11 cellular contexts compared by ENCODE assay signal in the genomic region with DNA sequence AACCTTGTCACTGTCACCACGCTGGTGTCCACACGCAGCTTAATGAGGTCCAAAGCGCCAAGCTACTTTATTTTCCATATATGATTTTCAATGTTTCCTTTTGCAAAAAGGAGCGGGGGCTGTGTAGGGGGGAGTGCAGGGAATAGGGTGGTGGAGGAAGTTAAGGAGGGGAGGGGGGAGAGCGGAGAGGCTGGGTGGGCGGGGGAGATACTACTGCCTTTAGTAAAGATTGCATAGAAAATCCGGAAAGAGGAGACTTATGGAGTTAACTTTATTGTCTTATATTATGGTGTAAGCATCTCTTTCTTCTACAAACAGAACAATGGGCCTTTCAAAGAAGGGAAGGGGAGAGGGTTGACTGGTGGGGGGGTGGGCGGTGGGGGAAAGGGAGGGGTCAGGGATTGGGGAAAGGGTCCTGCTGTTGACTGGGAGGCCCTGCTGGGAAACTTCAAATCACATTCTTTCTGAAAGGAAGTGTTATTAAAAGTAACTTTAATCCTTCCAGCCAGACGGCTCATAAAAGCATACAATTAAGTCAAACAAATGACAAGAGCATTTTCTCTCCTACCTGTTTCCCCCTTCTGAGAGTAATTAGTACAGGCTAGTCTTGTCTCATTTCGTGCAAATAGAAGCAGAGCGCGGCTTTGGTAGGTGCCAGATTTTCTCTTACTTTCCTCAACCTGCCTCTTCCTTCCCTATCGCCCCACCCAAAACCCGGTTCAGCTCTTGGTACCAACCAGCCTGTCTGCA.
DNase-seq lines count a peak whose midpoint lies in the region; ATAC-seq and TF ChIP-seq lines count a peak whose summit lies in the region.
"Had no signal": no experiment of that assay in that cellular context is flagged by ENCODE, and none has a peak within 500 bp of the region (broad histone marks: within the 10 kb centered on the region; RNA-seq: fewer than 3 reads in every experiment).

No MANE protein-coding gene starts in this region.

- H3K4me3 ChIP-seq in subcutaneous abdominal adipose tissue (ENCODE audit: low read depth in 1 of 5, low read length in 5 of 5) = peak overlapping the region; percentile 33 to 56 (median 49)

- H3K36me3 Mint-ChIP-seq in brain (no peaks in the 10 kb centered on the region), T-cell (no peaks in the 10 kb centered on the region)

- peaks cover 3 to 24% (median 13%) of the 10 kb centered on the region in 5 donors for H3K4me1 ChIP-seq in subcutaneous abdominal adipose tissue (ENCODE audit: control insufficient read depth in 5 of 5, insufficient read depth in 5 of 5, low read length in 5 of 5)

- H3K27me3 Mint-ChIP-seq in brain (no peaks in the 10 kb centered on the region), T-cell (peaks cover 10 to 12% of the 10 kb centered on the region in 2 donors)

- peaks cover 0 to 3% (median 0%) of the 10 kb centered on the region in 5 donors for H3K27me3 ChIP-seq in subcutaneous abdominal adipose tissue (ENCODE audit: control insufficient read depth in 5 of 5, insufficient read depth in 4 of 5, low read length in 5 of 5)

- H3K4me3 Mint-ChIP-seq in brain (peak overlapping the region; percentile 86 to 94 (median 87)), T-cell (peak overlapping the region in 1 of 3 donors; percentile 3)
- H3K4me3 Mint-ChIP-seq: T-helper 2 cell treated with Interferon-gamma antibody and Interleukin-4, amounts not matched to agents 5 μg/mL and 100 μg/mL, for 36 hours had no signal

- no peak overlapping the region for H3K27ac ChIP-seq in subcutaneous abdominal adipose tissue (ENCODE audit: low read depth, low read length)
- H3K27ac ChIP-seq: epithelial cell of prostate had no signal

- no peak for TF ChIP-seq CTCF in brain (conservative IDR thresholded peaks at IDR 0.05)

- H3K27ac Mint-ChIP-seq in brain (peak overlapping the region in 4 of 5 experiments; percentile 82 to 95 (median 91)), T-cell (no peak overlapping the region)
- H3K27ac Mint-ChIP-seq: activated T-helper 2 cell treated with anti-CD3 and anti-CD28 coated beads, Interferon-gamma antibody, Interleukin-2, Interleukin-4, amounts not matched to agents 10 μg/mL and 5 μg/mL and 100 μg/mL, durations not matched to agents 14 hours and 24 hours and 36 hours; T-helper 2 cell treated with Interferon-gamma antibody and Interleukin-4, amounts not matched to agents 5 μg/mL and 100 μg/mL, for 36 hours had no signal

- H3K9me3 ChIP-seq in subcutaneous abdominal adipose tissue (ENCODE audit: control insufficient read depth in 5 of 5, low read length in 5 of 5) = no peaks in the 10 kb centered on the region

- peak; percentile 43 for DNase-seq in NCI-H1105 treated with DMSO at 0.1 percent for 48 hours (lab: John Stamatoyannopoulos, UW)
- no peak for DNase-seq in NCI-H1105 (lab: John Stamatoyannopoulos, UW)
- DNase-seq in inferior parietal cortex (ENCODE audit: extremely low spot score) = peak; percentile 15
- no peak for DNase-seq in glomerular visceral epithelial cell (ENCODE audit: extremely low spot score)
- no peak for DNase-seq in H4 (ENCODE audit: low spot score)
- DNase-seq in T-cell = no peak

- H3K36me3 ChIP-seq in subcutaneous abdominal adipose tissue (ENCODE audit: control insufficient read depth in 5 of 5, insufficient read depth in 5 of 5, low read length in 5 of 5) = no peaks in the 10 kb centered on the region

- H3K9ac ChIP-seq in subcutaneous abdominal adipose tissue (ENCODE audit: low read length in 5 of 5) = peak overlapping the region in 1 of 5 donors; percentile 22

- H3K9me3 Mint-ChIP-seq in brain (no peaks in the 10 kb centered on the region), T-cell (peaks cover 3 to 10% (median 7%) of the 10 kb centered on the region in 3 donors)
- H3K9me3 Mint-ChIP-seq: activated T-helper 2 cell treated with anti-CD3 and anti-CD28 coated beads, Interferon-gamma antibody, Interleukin-2, Interleukin-4, amounts not matched to agents 10 μg/mL and 5 μg/mL and 100 μg/mL, durations not matched to agents 14 hours and 24 hours and 36 hours; T-helper 2 cell treated with Interferon-gamma antibody and Interleukin-4, amounts not matched to agents 5 μg/mL and 100 μg/mL, for 36 hours had no signal

- CTCF ChIA-PET in T-cell (lab: Charles Lee) = no interaction called here

- H3K4me1 Mint-ChIP-seq in brain (peaks cover 72% of the 10 kb centered on the region), T-cell (no peaks in the 10 kb centered on the region)

- POLR2A ChIA-PET in T-cell (lab: Charles Lee) = no interaction called here

- no peak for ATAC-seq in T-cell (replicated peaks in 1 of 4)

Comparison
In these comparisons a context has a peak if more than half of its experiments do, and no peak if none do; other contexts are left out.
1. DNase-seq: peak in NCI-H1105 treated with DMSO at 0.1 percent for 48 hours (single experiment) and inferior parietal cortex (single experiment); none in NCI-H1105 (single experiment), glomerular visceral epithelial cell (single experiment), H4 (single experiment) and T-cell (0 of 34).
2. H3K27ac Mint-ChIP-seq: peak in brain (4 of 5); none in T-cell (0 of 2).